9 cellular contexts compared by ENCODE assay signal in the genomic region with DNA sequence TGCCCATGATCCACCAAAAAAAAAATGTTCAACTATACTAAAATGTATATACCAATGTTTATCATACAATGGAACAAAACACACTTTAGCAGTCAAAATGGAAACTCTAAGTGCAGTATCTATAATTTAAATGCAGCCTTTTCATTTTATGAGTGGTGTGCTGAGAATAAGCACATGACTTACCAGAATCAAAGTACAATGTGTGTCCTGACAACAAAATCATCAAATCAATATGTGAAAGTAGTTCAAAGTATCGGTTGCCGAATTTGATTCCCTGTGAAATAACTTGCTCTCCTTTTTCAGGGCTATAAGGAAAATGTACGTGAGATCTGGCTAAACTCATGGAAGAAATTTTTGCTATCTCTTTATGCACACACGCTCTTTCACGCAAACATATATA.
"Had no signal": no experiment of that assay in that cellular context is flagged by ENCODE, and none has a peak within 500 bp of the region (broad histone marks: within the 10 kb centered on the region; RNA-seq: fewer than 3 reads in every experiment).

No MANE protein-coding gene starts in this region.

- FAIRE-seq: HTR-8/SVneo had no signal

- H3K36me3 ChIP-seq: HAP-1 had no signal

- H3K4me3 Mint-ChIP-seq: HFFc6, IgD-negative memory B cell had no signal

- H3K27ac ChIP-seq: GM23248 had no signal

- DNase-seq: GOT3, H7, HFFc6, KBM-7 had no signal

- H3K9ac ChIP-seq: GM23248 had no signal

- H2AFZ ChIP-seq: GM23248 had no signal

- H3K27ac Mint-ChIP-seq: HFFc6, IgD-negative memory B cell had no signal

- H3K9me3 Mint-ChIP-seq: HFFc6, IgD-negative memory B cell had no signal

- ATAC-seq: HCT116 had no signal

- H3K4me3 ChIP-seq: GM23248, HAP-1 had no signal

- H3K36me3 Mint-ChIP-seq: IgD-negative memory B cell had no signal

- H3K9me3 ChIP-seq: HAP-1 had no signal
